In the genomic region with DNA sequence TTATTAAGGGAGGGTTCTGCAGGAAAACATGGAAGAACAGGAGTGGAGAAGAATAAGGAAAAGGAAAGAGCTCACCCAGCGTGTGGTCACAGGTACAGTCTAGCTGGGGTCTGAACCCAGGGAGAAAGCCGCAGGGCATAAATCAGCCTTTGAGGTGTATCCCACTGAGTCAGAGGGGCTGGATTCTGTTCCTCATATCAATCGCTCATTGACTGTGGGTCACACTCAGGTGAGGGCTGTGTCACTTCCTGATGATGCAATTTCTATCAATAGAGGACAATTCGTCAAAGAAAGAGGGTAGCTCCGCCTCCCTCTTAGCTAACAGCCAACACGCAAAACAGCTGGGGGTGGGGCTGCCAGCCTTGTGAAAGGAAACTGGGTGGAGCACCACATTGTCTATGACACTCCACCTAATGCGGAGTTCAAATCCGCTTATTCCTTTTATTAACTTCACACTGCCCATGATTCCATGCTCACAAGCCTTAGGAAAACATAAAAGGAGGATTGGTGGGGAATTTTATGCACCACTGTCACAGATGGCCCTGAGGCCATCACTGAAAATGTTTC, we compare ENCODE assay signal across 2 cellular contexts.
TF ChIP-seq lines count a peak whose summit lies in the region.

No MANE protein-coding gene starts in this region.

TF ChIP-seq in HepG2, 621 proteins besides CTCF, POLR2A, EP300 and RAD21 (continued from another document):
- TF ChIP-seq, protein P1, sequence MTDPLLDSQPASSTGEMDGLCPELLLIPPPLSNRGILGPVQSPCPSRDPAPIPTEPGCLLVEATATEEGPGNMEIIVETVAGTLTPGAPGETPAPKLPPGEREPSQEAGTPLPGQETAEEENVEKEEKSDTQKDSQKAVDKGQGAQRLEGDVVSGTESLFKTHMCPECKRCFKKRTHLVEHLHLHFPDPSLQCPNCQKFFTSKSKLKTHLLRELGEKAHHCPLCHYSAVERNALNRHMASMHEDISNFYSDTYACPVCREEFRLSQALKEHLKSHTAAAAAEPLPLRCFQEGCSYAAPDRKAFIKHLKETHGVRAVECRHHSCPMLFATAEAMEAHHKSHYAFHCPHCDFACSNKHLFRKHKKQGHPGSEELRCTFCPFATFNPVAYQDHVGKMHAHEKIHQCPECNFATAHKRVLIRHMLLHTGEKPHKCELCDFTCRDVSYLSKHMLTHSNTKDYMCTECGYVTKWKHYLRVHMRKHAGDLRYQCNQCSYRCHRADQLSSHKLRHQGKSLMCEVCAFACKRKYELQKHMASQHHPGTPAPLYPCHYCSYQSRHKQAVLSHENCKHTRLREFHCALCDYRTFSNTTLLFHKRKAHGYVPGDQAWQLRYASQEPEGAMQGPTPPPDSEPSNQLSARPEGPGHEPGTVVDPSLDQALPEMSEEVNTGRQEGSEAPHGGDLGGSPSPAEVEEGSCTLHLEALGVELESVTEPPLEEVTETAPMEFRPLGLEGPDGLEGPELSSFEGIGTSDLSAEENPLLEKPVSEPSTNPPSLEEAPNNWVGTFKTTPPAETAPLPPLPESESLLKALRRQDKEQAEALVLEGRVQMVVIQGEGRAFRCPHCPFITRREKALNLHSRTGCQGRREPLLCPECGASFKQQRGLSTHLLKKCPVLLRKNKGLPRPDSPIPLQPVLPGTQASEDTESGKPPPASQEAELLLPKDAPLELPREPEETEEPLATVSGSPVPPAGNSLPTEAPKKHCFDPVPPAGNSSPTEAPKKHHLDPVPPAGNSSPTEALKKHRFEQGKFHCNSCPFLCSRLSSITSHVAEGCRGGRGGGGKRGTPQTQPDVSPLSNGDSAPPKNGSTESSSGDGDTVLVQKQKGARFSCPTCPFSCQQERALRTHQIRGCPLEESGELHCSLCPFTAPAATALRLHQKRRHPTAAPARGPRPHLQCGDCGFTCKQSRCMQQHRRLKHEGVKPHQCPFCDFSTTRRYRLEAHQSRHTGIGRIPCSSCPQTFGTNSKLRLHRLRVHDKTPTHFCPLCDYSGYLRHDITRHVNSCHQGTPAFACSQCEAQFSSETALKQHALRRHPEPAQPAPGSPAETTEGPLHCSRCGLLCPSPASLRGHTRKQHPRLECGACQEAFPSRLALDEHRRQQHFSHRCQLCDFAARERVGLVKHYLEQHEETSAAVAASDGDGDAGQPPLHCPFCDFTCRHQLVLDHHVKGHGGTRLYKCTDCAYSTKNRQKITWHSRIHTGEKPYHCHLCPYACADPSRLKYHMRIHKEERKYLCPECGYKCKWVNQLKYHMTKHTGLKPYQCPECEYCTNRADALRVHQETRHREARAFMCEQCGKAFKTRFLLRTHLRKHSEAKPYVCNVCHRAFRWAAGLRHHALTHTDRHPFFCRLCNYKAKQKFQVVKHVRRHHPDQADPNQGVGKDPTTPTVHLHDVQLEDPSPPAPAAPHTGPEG (CRISPR knock-in tag; IDR thresholded peaks at IDR 0.05): no peak
TF ChIP-seq in HepG2: peak in this region for 2.

TF ChIP-seq in K562, 482 proteins besides CTCF, POLR2A, EP300 and RAD21 (continued from another document and continues in another):
- TF ChIP-seq, protein P2, sequence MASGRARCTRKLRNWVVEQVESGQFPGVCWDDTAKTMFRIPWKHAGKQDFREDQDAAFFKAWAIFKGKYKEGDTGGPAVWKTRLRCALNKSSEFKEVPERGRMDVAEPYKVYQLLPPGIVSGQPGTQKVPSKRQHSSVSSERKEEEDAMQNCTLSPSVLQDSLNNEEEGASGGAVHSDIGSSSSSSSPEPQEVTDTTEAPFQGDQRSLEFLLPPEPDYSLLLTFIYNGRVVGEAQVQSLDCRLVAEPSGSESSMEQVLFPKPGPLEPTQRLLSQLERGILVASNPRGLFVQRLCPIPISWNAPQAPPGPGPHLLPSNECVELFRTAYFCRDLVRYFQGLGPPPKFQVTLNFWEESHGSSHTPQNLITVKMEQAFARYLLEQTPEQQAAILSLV (tag; IDR thresholded peaks at IDR 0.05): peak; percentile 78
- TF ChIP-seq BRD9 (IDR thresholded peaks at IDR 0.05; ENCODE audit: low read depth, partially characterized antibody): no peak
- TF ChIP-seq ESRRA (IDR thresholded peaks at IDR 0.05; ENCODE audit: borderline replicate concordance, low read depth): peak; percentile 67; the same call in 1 of the 2 replicates
- no peak for TF ChIP-seq MTF1 (CRISPR knock-in tag; IDR thresholded peaks at IDR 0.05; ENCODE audit: borderline replicate concordance)
- no peak for TF ChIP-seq HBP1 (CRISPR knock-in tag; IDR thresholded peaks at IDR 0.05)
- TF ChIP-seq HMGXB4 (CRISPR knock-in tag; IDR thresholded peaks at IDR 0.05): no peak
- peak; percentile 73 for TF ChIP-seq ZNF134 (CRISPR knock-in tag; conservative IDR thresholded peaks at IDR 0.05)
- TF ChIP-seq, protein P3, sequence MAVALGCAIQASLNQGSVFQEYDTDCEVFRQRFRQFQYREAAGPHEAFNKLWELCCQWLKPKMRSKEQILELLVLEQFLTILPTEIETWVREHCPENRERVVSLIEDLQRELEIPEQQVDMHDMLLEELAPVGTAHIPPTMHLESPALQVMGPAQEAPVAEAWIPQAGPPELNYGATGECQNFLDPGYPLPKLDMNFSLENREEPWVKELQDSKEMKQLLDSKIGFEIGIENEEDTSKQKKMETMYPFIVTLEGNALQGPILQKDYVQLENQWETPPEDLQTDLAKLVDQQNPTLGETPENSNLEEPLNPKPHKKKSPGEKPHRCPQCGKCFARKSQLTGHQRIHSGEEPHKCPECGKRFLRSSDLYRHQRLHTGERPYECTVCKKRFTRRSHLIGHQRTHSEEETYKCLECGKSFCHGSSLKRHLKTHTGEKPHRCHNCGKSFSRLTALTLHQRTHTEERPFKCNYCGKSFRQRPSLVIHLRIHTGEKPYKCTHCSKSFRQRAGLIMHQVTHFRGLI (CRISPR knock-in tag; IDR thresholded peaks at IDR 0.05): no peak
- TF ChIP-seq ZNF561 (CRISPR knock-in tag; conservative IDR thresholded peaks at IDR 0.05): no peak
- no peak for TF ChIP-seq MXI1 (IDR thresholded peaks at IDR 0.05; ENCODE audit: low read depth, low read length)
- peak; percentile 93 for TF ChIP-seq MEIS2 (IDR thresholded peaks at IDR 0.05; ENCODE audit: partially characterized antibody)
- no peak for TF ChIP-seq GATA2 (CRISPR knock-in tag; IDR thresholded peaks at IDR 0.05)
- TF ChIP-seq AFF1 (IDR thresholded peaks at IDR 0.05; ENCODE audit: low read depth in 1 of 2, partially characterized antibody in 2 of 2): peak in 1 of 2 experiments; percentile 84
- no peak for TF ChIP-seq MECOM (CRISPR knock-in tag; IDR thresholded peaks at IDR 0.05)
- TF ChIP-seq MED1 (CRISPR knock-in tag; IDR thresholded peaks at IDR 0.05; ENCODE audit: borderline replicate concordance): no peak
- TF ChIP-seq, protein P4, sequence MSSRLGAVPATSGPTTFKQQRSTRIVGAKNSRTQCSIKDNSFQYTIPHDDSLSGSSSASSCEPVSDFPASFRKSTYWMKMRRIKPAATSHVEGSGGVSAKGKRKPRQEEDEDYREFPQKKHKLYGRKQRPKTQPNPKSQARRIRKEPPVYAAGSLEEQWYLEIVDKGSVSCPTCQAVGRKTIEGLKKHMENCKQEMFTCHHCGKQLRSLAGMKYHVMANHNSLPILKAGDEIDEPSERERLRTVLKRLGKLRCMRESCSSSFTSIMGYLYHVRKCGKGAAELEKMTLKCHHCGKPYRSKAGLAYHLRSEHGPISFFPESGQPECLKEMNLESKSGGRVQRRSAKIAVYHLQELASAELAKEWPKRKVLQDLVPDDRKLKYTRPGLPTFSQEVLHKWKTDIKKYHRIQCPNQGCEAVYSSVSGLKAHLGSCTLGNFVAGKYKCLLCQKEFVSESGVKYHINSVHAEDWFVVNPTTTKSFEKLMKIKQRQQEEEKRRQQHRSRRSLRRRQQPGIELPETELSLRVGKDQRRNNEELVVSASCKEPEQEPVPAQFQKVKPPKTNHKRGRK (tag; IDR thresholded peaks at IDR 0.05): no peak
- no peak for TF ChIP-seq ZSCAN29 (IDR thresholded peaks at IDR 0.05)
- TF ChIP-seq ZNF24 (IDR thresholded peaks at IDR 0.05): no peak
- no peak for TF ChIP-seq MNT (conservative IDR thresholded peaks at IDR 0.05)
- no peak for TF ChIP-seq CBX5 (IDR thresholded peaks at IDR 0.05; ENCODE audit: borderline replicate concordance, low read depth)
- TF ChIP-seq FOXK1 (CRISPR knock-in tag; IDR thresholded peaks at IDR 0.05; ENCODE audit: borderline replicate concordance): no peak
- TF ChIP-seq ZKSCAN3 (CRISPR knock-in tag; IDR thresholded peaks at IDR 0.05): no peak
- no peak for TF ChIP-seq KLF1 (tag; IDR thresholded peaks at IDR 0.05)
- TF ChIP-seq MAZ (CRISPR knock-in tag; conservative IDR thresholded peaks at IDR 0.05 in 1 of 2, IDR thresholded peaks at IDR 0.05 in 1 of 2): peak; percentile 52 to 79; a peak in 3 of 4 replicates
- no peak for TF ChIP-seq CGGBP1 (CRISPR knock-in tag; IDR thresholded peaks at IDR 0.05)
- TF ChIP-seq RBM15 (IDR thresholded peaks at IDR 0.05; ENCODE audit: insufficient read depth, low read length): no peak
- TF ChIP-seq ILF3 (IDR thresholded peaks at IDR 0.05; ENCODE audit: borderline replicate concordance): no peak
- TF ChIP-seq KLF13 (tag; IDR thresholded peaks at IDR 0.05; ENCODE audit: borderline replicate concordance, low read depth): no peak
- peak; percentile 96 for TF ChIP-seq JUND (IDR thresholded peaks at IDR 0.05; ENCODE audit: borderline replicate concordance, low read depth, low read length)
- TF ChIP-seq JUND (tag; IDR thresholded peaks at IDR 0.05; ENCODE audit: borderline replicate concordance, low read depth, low read length): peak; percentile 76; the same call in 2 of the 3 replicates
- TF ChIP-seq POLR2H (tag; IDR thresholded peaks at IDR 0.05; ENCODE audit: low read depth): peak; percentile 90
- no peak for TF ChIP-seq ZNF282 (CRISPR knock-in tag; IDR thresholded peaks at IDR 0.05)
- no peak for TF ChIP-seq LCOR (CRISPR knock-in tag; IDR thresholded peaks at IDR 0.05)
- TF ChIP-seq ATF1 (CRISPR knock-in tag; IDR thresholded peaks at IDR 0.05): no peak
- TF ChIP-seq ATF1 (tag; IDR thresholded peaks at IDR 0.05): peak; percentile 89
- TF ChIP-seq HEY1 (CRISPR knock-in tag; IDR thresholded peaks at IDR 0.05; ENCODE audit: borderline replicate concordance): no peak
- TF ChIP-seq, protein P5, sequence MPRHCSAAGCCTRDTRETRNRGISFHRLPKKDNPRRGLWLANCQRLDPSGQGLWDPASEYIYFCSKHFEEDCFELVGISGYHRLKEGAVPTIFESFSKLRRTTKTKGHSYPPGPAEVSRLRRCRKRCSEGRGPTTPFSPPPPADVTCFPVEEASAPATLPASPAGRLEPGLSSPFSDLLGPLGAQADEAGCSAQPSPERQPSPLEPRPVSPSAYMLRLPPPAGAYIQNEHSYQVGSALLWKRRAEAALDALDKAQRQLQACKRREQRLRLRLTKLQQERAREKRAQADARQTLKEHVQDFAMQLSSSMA (CRISPR knock-in tag; IDR thresholded peaks at IDR 0.05): no peak
